9 cellular contexts compared by ENCODE assay signal in the genomic region with DNA sequence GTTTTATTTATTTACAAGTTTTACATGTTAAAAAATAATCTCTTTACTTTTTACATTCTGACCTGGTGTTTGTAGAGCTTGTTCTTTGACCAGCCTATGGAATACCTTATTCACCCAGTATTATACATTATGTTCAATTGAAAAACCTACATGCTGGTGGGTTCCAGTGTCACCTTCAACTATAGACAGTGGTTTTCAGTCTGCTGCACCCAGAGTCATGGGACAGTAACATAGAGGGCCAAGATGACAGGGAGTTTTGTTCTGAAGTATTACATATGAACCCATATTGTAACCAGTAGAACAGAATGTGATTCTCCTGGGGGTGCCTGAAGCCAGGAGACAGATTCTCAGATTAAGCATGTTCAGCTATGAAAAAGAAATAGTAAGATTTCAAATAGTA.
"Had no signal": no experiment of that assay in that cellular context is flagged by ENCODE, and none has a peak within 500 bp of the region (broad histone marks: within the 10 kb centered on the region; RNA-seq: fewer than 3 reads in every experiment).

No MANE protein-coding gene starts in this region.

- H3K4me1 Mint-ChIP-seq: IgD-negative memory B cell had no signal

- DNase-seq: GM23248, GOT3, H7, HFFc6, KBM-7 had no signal

- H3K4me3 ChIP-seq: GM23248, HAP-1 had no signal

- H3K27ac Mint-ChIP-seq: HFFc6, IgD-negative memory B cell had no signal

- H3K9me3 ChIP-seq: HAP-1 had no signal

- H3K9ac ChIP-seq: KMS-11 had no signal

- FAIRE-seq: HTR-8/SVneo had no signal

- H3K4me2 ChIP-seq: KMS-11 had no signal

- H3K27ac ChIP-seq: KMS-11 had no signal

- H3K9me3 Mint-ChIP-seq: HFFc6, IgD-negative memory B cell had no signal

- H3K36me3 Mint-ChIP-seq: IgD-negative memory B cell had no signal

- H3K4me3 Mint-ChIP-seq: HFFc6, IgD-negative memory B cell had no signal
